ENCODE assay signal across 1 cellular context in the genomic region with DNA sequence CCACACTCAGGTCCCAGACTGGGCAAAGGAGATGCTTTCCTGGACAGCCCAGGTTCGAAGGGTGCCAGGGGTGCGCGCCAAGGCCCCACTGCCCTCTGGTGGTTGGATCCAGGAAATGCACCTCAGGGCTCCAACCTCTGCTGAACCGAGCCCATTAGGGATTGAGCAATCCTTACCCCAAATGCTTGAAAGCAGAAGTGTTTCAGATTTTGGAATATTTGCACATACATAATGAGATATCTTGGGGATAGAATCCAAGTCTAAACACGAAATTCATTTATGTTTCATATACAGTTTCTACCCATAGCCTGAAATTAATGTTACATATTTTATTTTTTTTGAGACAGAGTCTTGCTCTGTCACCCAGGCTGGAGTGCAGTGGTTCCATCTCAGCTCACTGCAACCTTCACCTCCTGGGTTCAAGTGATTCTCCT.
TF ChIP-seq lines count a peak whose summit lies in the region.

No MANE protein-coding gene starts in this region.

TF ChIP-seq in K562, 482 proteins besides CTCF, POLR2A, EP300 and RAD21 (continued from another document and continues in another):
- TF ChIP-seq, protein P1, sequence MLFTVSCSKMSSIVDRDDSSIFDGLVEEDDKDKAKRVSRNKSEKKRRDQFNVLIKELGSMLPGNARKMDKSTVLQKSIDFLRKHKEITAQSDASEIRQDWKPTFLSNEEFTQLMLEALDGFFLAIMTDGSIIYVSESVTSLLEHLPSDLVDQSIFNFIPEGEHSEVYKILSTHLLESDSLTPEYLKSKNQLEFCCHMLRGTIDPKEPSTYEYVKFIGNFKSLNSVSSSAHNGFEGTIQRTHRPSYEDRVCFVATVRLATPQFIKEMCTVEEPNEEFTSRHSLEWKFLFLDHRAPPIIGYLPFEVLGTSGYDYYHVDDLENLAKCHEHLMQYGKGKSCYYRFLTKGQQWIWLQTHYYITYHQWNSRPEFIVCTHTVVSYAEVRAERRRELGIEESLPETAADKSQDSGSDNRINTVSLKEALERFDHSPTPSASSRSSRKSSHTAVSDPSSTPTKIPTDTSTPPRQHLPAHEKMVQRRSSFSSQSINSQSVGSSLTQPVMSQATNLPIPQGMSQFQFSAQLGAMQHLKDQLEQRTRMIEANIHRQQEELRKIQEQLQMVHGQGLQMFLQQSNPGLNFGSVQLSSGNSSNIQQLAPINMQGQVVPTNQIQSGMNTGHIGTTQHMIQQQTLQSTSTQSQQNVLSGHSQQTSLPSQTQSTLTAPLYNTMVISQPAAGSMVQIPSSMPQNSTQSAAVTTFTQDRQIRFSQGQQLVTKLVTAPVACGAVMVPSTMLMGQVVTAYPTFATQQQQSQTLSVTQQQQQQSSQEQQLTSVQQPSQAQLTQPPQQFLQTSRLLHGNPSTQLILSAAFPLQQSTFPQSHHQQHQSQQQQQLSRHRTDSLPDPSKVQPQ (CRISPR knock-in tag; IDR thresholded peaks at IDR 0.05; ENCODE audit: borderline replicate concordance) = no peak
- TF ChIP-seq FOXK2 (conservative IDR thresholded peaks at IDR 0.05 in 1 of 2, IDR thresholded peaks at IDR 0.05 in 1 of 2; ENCODE audit: low read depth in 2 of 2) (no peak), PURB (CRISPR knock-in tag; IDR thresholded peaks at IDR 0.05; ENCODE audit: low read depth) (no peak), POLR3A (IDR thresholded peaks at IDR 0.05; ENCODE audit: borderline replicate concordance, extremely low read depth, insufficient read depth, insufficient read length) (no peak), BRCA1 (IDR thresholded peaks at IDR 0.05) (no peak), BRCA1 (CRISPR knock-in tag; IDR thresholded peaks at IDR 0.05) (no peak), JUN (IDR thresholded peaks at IDR 0.05; ENCODE audit: borderline replicate concordance, low read depth, low read length) (no peak), JUN (CRISPR knock-in tag; IDR thresholded peaks at IDR 0.05; ENCODE audit: borderline replicate concordance) (0 out of 2 replicates have a peak, but pooled peaks have one; percentile 40), GATAD2B (IDR thresholded peaks at IDR 0.05; ENCODE audit: borderline replicate concordance) (peak; percentile 11; the same call in 1 of the 2 replicates), KLF13 (tag; IDR thresholded peaks at IDR 0.05; ENCODE audit: borderline replicate concordance, low read depth) (peak; percentile 60; the same call in 1 of the 2 replicates), SRSF1 (IDR thresholded peaks at IDR 0.05; ENCODE audit: low read depth, low read length) (no peak), TBL1XR1 (IDR thresholded peaks at IDR 0.05; ENCODE audit: low read length in 2 of 2) (0 out of 4 replicates have a peak, but pooled peaks of 1 of the 2 experiments have one; percentile 22), SNIP1 (IDR thresholded peaks at IDR 0.05; ENCODE audit: low read depth) (no peak), FOXJ3 (CRISPR knock-in tag; IDR thresholded peaks at IDR 0.05) (no peak), SMARCA4 (IDR thresholded peaks at IDR 0.05) (no peak), RBM14 (IDR thresholded peaks at IDR 0.05; ENCODE audit: borderline replicate concordance, insufficient read depth, low read depth, low read length) (no peak), FOS (IDR thresholded peaks at IDR 0.05; ENCODE audit: extremely low read depth, insufficient read length) (no peak), ZNF184 (CRISPR knock-in tag; IDR thresholded peaks at IDR 0.05) (no peak), ZNF263 (CRISPR knock-in tag; IDR thresholded peaks at IDR 0.05; ENCODE audit: borderline replicate concordance) (peak; percentile 40; the same call in 1 of the 2 replicates), ZFP36 (IDR thresholded peaks at IDR 0.05; ENCODE audit: low read depth, low read length, partially characterized antibody) (no peak), HSF4 (CRISPR knock-in tag; IDR thresholded peaks at IDR 0.05; ENCODE audit: borderline replicate concordance) (no peak)
- TF ChIP-seq, protein P2, sequence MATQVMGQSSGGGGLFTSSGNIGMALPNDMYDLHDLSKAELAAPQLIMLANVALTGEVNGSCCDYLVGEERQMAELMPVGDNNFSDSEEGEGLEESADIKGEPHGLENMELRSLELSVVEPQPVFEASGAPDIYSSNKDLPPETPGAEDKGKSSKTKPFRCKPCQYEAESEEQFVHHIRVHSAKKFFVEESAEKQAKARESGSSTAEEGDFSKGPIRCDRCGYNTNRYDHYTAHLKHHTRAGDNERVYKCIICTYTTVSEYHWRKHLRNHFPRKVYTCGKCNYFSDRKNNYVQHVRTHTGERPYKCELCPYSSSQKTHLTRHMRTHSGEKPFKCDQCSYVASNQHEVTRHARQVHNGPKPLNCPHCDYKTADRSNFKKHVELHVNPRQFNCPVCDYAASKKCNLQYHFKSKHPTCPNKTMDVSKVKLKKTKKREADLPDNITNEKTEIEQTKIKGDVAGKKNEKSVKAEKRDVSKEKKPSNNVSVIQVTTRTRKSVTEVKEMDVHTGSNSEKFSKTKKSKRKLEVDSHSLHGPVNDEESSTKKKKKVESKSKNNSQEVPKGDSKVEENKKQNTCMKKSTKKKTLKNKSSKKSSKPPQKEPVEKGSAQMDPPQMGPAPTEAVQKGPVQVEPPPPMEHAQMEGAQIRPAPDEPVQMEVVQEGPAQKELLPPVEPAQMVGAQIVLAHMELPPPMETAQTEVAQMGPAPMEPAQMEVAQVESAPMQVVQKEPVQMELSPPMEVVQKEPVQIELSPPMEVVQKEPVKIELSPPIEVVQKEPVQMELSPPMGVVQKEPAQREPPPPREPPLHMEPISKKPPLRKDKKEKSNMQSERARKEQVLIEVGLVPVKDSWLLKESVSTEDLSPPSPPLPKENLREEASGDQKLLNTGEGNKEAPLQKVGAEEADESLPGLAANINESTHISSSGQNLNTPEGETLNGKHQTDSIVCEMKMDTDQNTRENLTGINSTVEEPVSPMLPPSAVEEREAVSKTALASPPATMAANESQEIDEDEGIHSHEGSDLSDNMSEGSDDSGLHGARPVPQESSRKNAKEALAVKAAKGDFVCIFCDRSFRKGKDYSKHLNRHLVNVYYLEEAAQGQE (CRISPR knock-in tag; IDR thresholded peaks at IDR 0.05; ENCODE audit: low read depth) = no peak
- TF ChIP-seq, protein P3, sequence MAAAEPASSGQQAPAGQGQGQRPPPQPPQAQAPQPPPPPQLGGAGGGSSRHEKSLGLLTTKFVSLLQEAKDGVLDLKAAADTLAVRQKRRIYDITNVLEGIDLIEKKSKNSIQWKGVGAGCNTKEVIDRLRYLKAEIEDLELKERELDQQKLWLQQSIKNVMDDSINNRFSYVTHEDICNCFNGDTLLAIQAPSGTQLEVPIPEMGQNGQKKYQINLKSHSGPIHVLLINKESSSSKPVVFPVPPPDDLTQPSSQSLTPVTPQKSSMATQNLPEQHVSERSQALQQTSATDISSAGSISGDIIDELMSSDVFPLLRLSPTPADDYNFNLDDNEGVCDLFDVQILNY (CRISPR knock-in tag; IDR thresholded peaks at IDR 0.05) = no peak
- TF ChIP-seq, protein P4, sequence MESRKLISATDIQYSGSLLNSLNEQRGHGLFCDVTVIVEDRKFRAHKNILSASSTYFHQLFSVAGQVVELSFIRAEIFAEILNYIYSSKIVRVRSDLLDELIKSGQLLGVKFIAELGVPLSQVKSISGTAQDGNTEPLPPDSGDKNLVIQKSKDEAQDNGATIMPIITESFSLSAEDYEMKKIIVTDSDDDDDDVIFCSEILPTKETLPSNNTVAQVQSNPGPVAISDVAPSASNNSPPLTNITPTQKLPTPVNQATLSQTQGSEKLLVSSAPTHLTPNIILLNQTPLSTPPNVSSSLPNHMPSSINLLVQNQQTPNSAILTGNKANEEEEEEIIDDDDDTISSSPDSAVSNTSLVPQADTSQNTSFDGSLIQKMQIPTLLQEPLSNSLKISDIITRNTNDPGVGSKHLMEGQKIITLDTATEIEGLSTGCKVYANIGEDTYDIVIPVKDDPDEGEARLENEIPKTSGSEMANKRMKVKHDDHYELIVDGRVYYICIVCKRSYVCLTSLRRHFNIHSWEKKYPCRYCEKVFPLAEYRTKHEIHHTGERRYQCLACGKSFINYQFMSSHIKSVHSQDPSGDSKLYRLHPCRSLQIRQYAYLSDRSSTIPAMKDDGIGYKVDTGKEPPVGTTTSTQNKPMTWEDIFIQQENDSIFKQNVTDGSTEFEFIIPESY (CRISPR knock-in tag; IDR thresholded peaks at IDR 0.05) = peak; percentile 60; the same call in 1 of the 2 replicates
- TF ChIP-seq, protein P5, sequence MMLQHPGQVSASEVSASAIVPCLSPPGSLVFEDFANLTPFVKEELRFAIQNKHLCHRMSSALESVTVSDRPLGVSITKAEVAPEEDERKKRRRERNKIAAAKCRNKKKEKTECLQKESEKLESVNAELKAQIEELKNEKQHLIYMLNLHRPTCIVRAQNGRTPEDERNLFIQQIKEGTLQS (IDR thresholded peaks at IDR 0.05) = peak; percentile 65; the same call in 1 of the 2 replicates
- TF ChIP-seq, protein P5 (CRISPR knock-in tag; conservative IDR thresholded peaks at IDR 0.05) = 0 out of 2 replicates have a peak, but pooled peaks have one; percentile 71
- TF ChIP-seq, protein P6, sequence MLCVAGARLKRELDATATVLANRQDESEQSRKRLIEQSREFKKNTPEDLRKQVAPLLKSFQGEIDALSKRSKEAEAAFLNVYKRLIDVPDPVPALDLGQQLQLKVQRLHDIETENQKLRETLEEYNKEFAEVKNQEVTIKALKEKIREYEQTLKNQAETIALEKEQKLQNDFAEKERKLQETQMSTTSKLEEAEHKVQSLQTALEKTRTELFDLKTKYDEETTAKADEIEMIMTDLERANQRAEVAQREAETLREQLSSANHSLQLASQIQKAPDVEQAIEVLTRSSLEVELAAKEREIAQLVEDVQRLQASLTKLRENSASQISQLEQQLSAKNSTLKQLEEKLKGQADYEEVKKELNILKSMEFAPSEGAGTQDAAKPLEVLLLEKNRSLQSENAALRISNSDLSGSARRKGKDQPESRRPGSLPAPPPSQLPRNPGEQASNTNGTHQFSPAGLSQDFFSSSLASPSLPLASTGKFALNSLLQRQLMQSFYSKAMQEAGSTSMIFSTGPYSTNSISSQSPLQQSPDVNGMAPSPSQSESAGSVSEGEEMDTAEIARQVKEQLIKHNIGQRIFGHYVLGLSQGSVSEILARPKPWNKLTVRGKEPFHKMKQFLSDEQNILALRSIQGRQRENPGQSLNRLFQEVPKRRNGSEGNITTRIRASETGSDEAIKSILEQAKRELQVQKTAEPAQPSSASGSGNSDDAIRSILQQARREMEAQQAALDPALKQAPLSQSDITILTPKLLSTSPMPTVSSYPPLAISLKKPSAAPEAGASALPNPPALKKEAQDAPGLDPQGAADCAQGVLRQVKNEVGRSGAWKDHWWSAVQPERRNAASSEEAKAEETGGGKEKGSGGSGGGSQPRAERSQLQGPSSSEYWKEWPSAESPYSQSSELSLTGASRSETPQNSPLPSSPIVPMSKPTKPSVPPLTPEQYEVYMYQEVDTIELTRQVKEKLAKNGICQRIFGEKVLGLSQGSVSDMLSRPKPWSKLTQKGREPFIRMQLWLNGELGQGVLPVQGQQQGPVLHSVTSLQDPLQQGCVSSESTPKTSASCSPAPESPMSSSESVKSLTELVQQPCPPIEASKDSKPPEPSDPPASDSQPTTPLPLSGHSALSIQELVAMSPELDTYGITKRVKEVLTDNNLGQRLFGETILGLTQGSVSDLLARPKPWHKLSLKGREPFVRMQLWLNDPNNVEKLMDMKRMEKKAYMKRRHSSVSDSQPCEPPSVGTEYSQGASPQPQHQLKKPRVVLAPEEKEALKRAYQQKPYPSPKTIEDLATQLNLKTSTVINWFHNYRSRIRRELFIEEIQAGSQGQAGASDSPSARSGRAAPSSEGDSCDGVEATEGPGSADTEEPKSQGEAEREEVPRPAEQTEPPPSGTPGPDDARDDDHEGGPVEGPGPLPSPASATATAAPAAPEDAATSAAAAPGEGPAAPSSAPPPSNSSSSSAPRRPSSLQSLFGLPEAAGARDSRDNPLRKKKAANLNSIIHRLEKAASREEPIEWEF (CRISPR knock-in tag; IDR thresholded peaks at IDR 0.05) = no peak
- TF ChIP-seq, protein P7, sequence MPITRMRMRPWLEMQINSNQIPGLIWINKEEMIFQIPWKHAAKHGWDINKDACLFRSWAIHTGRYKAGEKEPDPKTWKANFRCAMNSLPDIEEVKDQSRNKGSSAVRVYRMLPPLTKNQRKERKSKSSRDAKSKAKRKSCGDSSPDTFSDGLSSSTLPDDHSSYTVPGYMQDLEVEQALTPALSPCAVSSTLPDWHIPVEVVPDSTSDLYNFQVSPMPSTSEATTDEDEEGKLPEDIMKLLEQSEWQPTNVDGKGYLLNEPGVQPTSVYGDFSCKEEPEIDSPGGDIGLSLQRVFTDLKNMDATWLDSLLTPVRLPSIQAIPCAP (CRISPR knock-in tag; IDR thresholded peaks at IDR 0.05; ENCODE audit: borderline replicate concordance) = no peak
- TF ChIP-seq, protein P8, sequence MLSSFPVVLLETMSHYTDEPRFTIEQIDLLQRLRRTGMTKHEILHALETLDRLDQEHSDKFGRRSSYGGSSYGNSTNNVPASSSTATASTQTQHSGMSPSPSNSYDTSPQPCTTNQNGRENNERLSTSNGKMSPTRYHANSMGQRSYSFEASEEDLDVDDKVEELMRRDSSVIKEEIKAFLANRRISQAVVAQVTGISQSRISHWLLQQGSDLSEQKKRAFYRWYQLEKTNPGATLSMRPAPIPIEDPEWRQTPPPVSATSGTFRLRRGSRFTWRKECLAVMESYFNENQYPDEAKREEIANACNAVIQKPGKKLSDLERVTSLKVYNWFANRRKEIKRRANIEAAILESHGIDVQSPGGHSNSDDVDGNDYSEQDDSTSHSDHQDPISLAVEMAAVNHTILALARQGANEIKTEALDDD (IDR thresholded peaks at IDR 0.05) = no peak
- TF ChIP-seq, protein P9, sequence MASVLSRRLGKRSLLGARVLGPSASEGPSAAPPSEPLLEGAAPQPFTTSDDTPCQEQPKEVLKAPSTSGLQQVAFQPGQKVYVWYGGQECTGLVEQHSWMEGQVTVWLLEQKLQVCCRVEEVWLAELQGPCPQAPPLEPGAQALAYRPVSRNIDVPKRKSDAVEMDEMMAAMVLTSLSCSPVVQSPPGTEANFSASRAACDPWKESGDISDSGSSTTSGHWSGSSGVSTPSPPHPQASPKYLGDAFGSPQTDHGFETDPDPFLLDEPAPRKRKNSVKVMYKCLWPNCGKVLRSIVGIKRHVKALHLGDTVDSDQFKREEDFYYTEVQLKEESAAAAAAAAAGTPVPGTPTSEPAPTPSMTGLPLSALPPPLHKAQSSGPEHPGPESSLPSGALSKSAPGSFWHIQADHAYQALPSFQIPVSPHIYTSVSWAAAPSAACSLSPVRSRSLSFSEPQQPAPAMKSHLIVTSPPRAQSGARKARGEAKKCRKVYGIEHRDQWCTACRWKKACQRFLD (CRISPR knock-in tag; IDR thresholded peaks at IDR 0.05) = no peak
